In genomic region chr7:52877240-52877639, GRCh38 we compare ENCODE assay signal across 16 cellular contexts.
DNase-seq lines count a peak whose midpoint lies in the region; ATAC-seq and TF ChIP-seq lines count a peak whose summit lies in the region.
"Had no signal": no experiment of that assay in that cellular context is flagged by ENCODE, and none has a peak within 500 bp of the region (broad histone marks: within the 10 kb centered on the region; RNA-seq: fewer than 3 reads in every experiment).

No MANE protein-coding gene starts in this region.

- peaks cover 35% of the 10 kb centered on the region for H3K9me3 ChIP-seq in left ventricle myocardium inferior (replicated peaks)
- H3K9me3 ChIP-seq in heart left ventricle: peaks cover 0 to 13% (median 0%) of the 10 kb centered on the region in 12 donors
- H3K9me3 ChIP-seq in aorta (ENCODE audit: control insufficient read depth, low read length): no peaks in the 10 kb centered on the region

- H3K27ac ChIP-seq in left ventricle myocardium inferior (replicated peaks) (peak overlapping the region; percentile 36), heart left ventricle (no peak overlapping the region), aorta (ENCODE audit: low read depth in 1 of 2, low read length in 2 of 2) (no peak overlapping the region)

- DNase-seq in left ventricle myocardium inferior (no peak), heart left ventricle (no peak), left ventricle myocardium superior (no peak), aorta (no peak), T-helper 1 cell (no peak), midbrain (lab: John Stamatoyannopoulos, UW) (no peak)
- DNase-seq: C1 segment of cervical spinal cord; Calu3; CD4-positive, alpha-beta memory T cell; COR-L47; DMS53; DMS79 treated with DMSO at 0.1 percent for 48 hours; GF-D8; H9 had no signal

- no peaks in the 10 kb centered on the region for H3K27me3 ChIP-seq in left ventricle myocardium inferior (ENCODE audit: low read depth)
- no peaks in the 10 kb centered on the region for H3K27me3 ChIP-seq in heart left ventricle
- no peaks in the 10 kb centered on the region for H3K27me3 ChIP-seq in aorta (ENCODE audit: control insufficient read depth in 1 of 2, insufficient read depth in 2 of 2, low read length in 1 of 2)

- no peaks in the 10 kb centered on the region for H3K4me1 ChIP-seq in left ventricle myocardium inferior
- H3K4me1 ChIP-seq in heart left ventricle: no peaks in the 10 kb centered on the region
- H3K4me1 ChIP-seq in aorta (ENCODE audit: control insufficient read depth in 1 of 2, insufficient read depth in 2 of 2, low read length in 2 of 2): no peaks in the 10 kb centered on the region

- H3K4me3 ChIP-seq in left ventricle myocardium inferior: no peak overlapping the region
- H3K4me3 ChIP-seq in heart left ventricle: no peak overlapping the region
- H3K4me3 ChIP-seq in aorta (ENCODE audit: low read length in 2 of 2): no peak overlapping the region
- H3K4me3 ChIP-seq: GM23338 had no signal

- H3K36me3 ChIP-seq in left ventricle myocardium inferior (no peaks in the 10 kb centered on the region), heart left ventricle (no peaks in the 10 kb centered on the region), aorta (ENCODE audit: control insufficient read depth in 1 of 2, insufficient read depth in 2 of 2, low read length in 1 of 2) (no peaks in the 10 kb centered on the region)

- ATAC-seq in heart left ventricle: no peak
- peak; percentile 60 for ATAC-seq in left ventricle myocardium superior
- ATAC-seq in aorta (ENCODE audit: low FRiP score): peak; percentile 49
- ATAC-seq: GM23338, HCT116 had no signal

- TF ChIP-seq CTCF in left ventricle myocardium inferior (IDR thresholded peaks at IDR 0.05; ENCODE audit: borderline replicate concordance): no peak
- no peak for TF ChIP-seq CTCF in heart left ventricle (IDR thresholded peaks at IDR 0.05)

- 37 to 68% (median 48%) methylated on average over 2 of the region's 2 CpGs for WGBS in heart left ventricle, 4 donors
- 51 to 62% methylated on average over 2 of the region's 2 CpGs for WGBS in aorta, 2 donors

- intact Hi-C loops in left ventricle myocardium inferior (cut with micrococcal nuclease): no loop called here
- intact Hi-C loops in heart left ventricle (cut with DNase I): no loop called here
- intact Hi-C loops in left ventricle myocardium superior (cut with micrococcal nuclease): no loop called here
- intact Hi-C loops in aorta (cut with DNase I): no loop called here

- no peak for TF ChIP-seq POLR2A in heart left ventricle (IDR thresholded peaks at IDR 0.05)

Comparison
In these comparisons a context has a peak if more than half of its experiments do, and no peak if none do; other contexts are left out.
1. ATAC-seq: peak in left ventricle myocardium superior (single experiment) and aorta (single experiment); none in heart left ventricle (0 of 4).